ENCODE assay signal across 26 cellular contexts in the genomic region with DNA sequence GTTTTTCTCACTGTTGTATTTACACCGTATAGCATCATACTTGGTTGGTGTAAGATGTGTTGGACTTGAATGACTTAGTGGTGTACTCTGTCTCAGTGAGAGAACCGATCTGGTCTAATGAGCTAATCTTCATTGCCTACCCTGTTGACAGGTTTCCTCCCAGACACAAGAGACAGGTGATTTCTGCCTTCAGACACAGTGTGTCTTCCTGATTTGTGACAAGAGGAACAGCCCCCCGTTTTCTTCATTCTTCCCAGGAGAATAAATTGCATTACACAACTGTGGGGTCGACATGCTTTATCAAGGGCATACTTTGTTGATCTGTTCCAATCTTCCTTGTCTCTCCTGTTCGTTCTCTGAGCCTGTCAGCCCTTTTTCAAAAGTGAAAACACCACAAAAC.
"Had no signal": no experiment of that assay in that cellular context is flagged by ENCODE, and none has a peak within 500 bp of the region (broad histone marks: within the 10 kb centered on the region; RNA-seq: fewer than 3 reads in every experiment).

No MANE protein-coding gene starts in this region.

- H3K4me3 Mint-ChIP-seq: dendritic cell treated with granulocyte-macrophage colony-stimulating factor and Interleukin-4, amounts not matched to agents 40 ng/mL and 50 ng/mL, for 4 days; naive thymus-derived CD8-positive, alpha-beta T cell; neural crest cell; stimulated activated memory B cell treated with anti-CD40 and anti-IgM and Interleukin-4, amounts not matched to agents 10 μg/mL and 1 μg/mL and 100 μg/mL, for 72 hours had no signal

- H3K4me1 ChIP-seq: colonic mucosa, esophagus muscularis mucosa, gastroesophageal sphincter, heart left ventricle, left lung, psoas muscle, sigmoid colon, tibial nerve, upper lobe of left lung had no signal

- H3K9me3 Mint-ChIP-seq: neural crest cell had no signal

- H3K79me2 ChIP-seq: hepatocyte had no signal

- H3K27me3 ChIP-seq: colonic mucosa, esophagus muscularis mucosa, gastroesophageal sphincter, heart left ventricle, hepatocyte, left lung, sigmoid colon, tibial nerve, upper lobe of left lung had no signal

- H3K27ac ChIP-seq: colonic mucosa, esophagus muscularis mucosa, foreskin keratinocyte, gastroesophageal sphincter, heart left ventricle, hepatocyte, left lung, psoas muscle, sigmoid colon, thoracic aorta, tibial nerve, upper lobe of left lung had no signal

- H3K4me2 ChIP-seq: hepatocyte had no signal

- H3K9me3 ChIP-seq: colonic mucosa, esophagus muscularis mucosa, gastroesophageal sphincter, heart left ventricle, left lung, psoas muscle, sigmoid colon, thoracic aorta, tibial nerve, upper lobe of left lung had no signal

- H3K27me3 Mint-ChIP-seq: dendritic cell treated with granulocyte-macrophage colony-stimulating factor and Interleukin-4, amounts not matched to agents 40 ng/mL and 50 ng/mL, for 4 days; stimulated activated memory B cell treated with anti-CD40 and anti-IgM and Interleukin-4, amounts not matched to agents 10 μg/mL and 1 μg/mL and 100 μg/mL, for 72 hours had no signal

- H3K36me3 ChIP-seq: colonic mucosa, esophagus muscularis mucosa, gastroesophageal sphincter, heart left ventricle, left lung, sigmoid colon, thoracic aorta, tibial nerve, upper lobe of left lung had no signal

- H3K27ac Mint-ChIP-seq: dendritic cell treated with granulocyte-macrophage colony-stimulating factor and Interleukin-4, amounts not matched to agents 40 ng/mL and 50 ng/mL, for 4 days; naive thymus-derived CD8-positive, alpha-beta T cell; stimulated activated memory B cell treated with anti-CD40 and anti-IgM and Interleukin-4, amounts not matched to agents 10 μg/mL and 1 μg/mL and 100 μg/mL, for 72 hours had no signal

- H3K36me3 Mint-ChIP-seq: naive thymus-derived CD8-positive, alpha-beta T cell; stimulated activated memory B cell treated with anti-CD40 and anti-IgM and Interleukin-4, amounts not matched to agents 10 μg/mL and 1 μg/mL and 100 μg/mL, for 72 hours had no signal

- DNase-seq: colonic mucosa; effector CD8-positive, alpha-beta T cell; foreskin keratinocyte; heart left ventricle; kidney; left lung; mammary epithelial cell; mesendoderm; naive thymus-derived CD8-positive, alpha-beta T cell; nucleus accumbens; posterior cingulate gyrus; psoas muscle; right cardiac atrium; sigmoid colon; stimulated activated CD4-positive, alpha-beta T cell treated with anti-CD3 and anti-CD28 coated beads, Interleukin-4, amount 100 ng/mL, for 4 hours; stimulated activated naive CD8-positive, alpha-beta T cell treated with anti-CD3 and anti-CD28 coated beads, Interleukin-15, Interleukin-2, amounts not matched to agents 100 U/mL and 50 U/mL, for 24 hours; substantia nigra; upper lobe of left lung had no signal

- ATAC-seq: foreskin keratinocyte; gastroesophageal sphincter; heart left ventricle; left lung; naive thymus-derived CD8-positive, alpha-beta T cell; psoas muscle; right cardiac atrium; stimulated activated memory B cell treated with anti-CD40 and anti-IgM and Interleukin-4, amounts not matched to agents 10 μg/mL and 1 μg/mL and 100 μg/mL, for 72 hours; stimulated activated naive CD8-positive, alpha-beta T cell treated with anti-CD3 and anti-CD28 coated beads, Interleukin-15, Interleukin-2, amounts not matched to agents 100 U/mL and 50 U/mL, for 24 hours had no signal

- H3K4me1 Mint-ChIP-seq: naive thymus-derived CD8-positive, alpha-beta T cell; neural crest cell; stimulated activated memory B cell treated with anti-CD40 and anti-IgM and Interleukin-4, amounts not matched to agents 10 μg/mL and 1 μg/mL and 100 μg/mL, for 72 hours had no signal

- H3K4me3 ChIP-seq: colonic mucosa, esophagus muscularis mucosa, gastroesophageal sphincter, heart left ventricle, hepatocyte, left lung, psoas muscle, sigmoid colon, thoracic aorta, tibial nerve, upper lobe of left lung had no signal

- H2AFZ ChIP-seq: hepatocyte had no signal
